In genomic region chr15:52143862-52144261, GRCh38 we compare ENCODE assay signal across 2 cellular contexts.
TF ChIP-seq lines count a peak whose summit lies in the region.

No MANE protein-coding gene starts in this region.

TF ChIP-seq in GM23338, 12 proteins besides CTCF, POLR2A, EP300 and RAD21 (continued from another document):
- no peak for TF ChIP-seq ZNF462 (CRISPR knock-in tag; IDR thresholded peaks at IDR 0.05)
- TF ChIP-seq ETS1 (IDR thresholded peaks at IDR 0.05): no peak
- no peak for TF ChIP-seq STAT1 (IDR thresholded peaks at IDR 0.05; ENCODE audit: unreplicated experiment)
- no peak for TF ChIP-seq REST (IDR thresholded peaks at IDR 0.05; ENCODE audit: unreplicated experiment)
- no peak for TF ChIP-seq JUNB (IDR thresholded peaks at IDR 0.05; ENCODE audit: unreplicated experiment)
- TF ChIP-seq NANOG (IDR thresholded peaks at IDR 0.05; ENCODE audit: borderline replicate concordance): no peak
- no peak for TF ChIP-seq ZNF114 (CRISPR knock-in tag; IDR thresholded peaks at IDR 0.05)
- TF ChIP-seq CREB1 (CRISPR knock-in tag; IDR thresholded peaks at IDR 0.05; ENCODE audit: low read depth): no peak
- TF ChIP-seq EZH2phosphoT487 (IDR thresholded peaks at IDR 0.05; ENCODE audit: unreplicated experiment): no peak
- no peak for TF ChIP-seq POLR2AphosphoS5 (IDR thresholded peaks at IDR 0.05; ENCODE audit: low read depth)

TF ChIP-seq in SK-N-SH treated with all-trans-retinoic acid at 6 μM for 48 hours, 23 proteins besides CTCF, POLR2A, EP300 and RAD21 (continued from another document):
- TF ChIP-seq ESRRG (CRISPR knock-in tag; IDR thresholded peaks at IDR 0.05) (no peak), GLIS3 (CRISPR knock-in tag; IDR thresholded peaks at IDR 0.05) (no peak), RARB (CRISPR knock-in tag; IDR thresholded peaks at IDR 0.05) (no peak), SNAI2 (CRISPR knock-in tag; IDR thresholded peaks at IDR 0.05) (no peak), CREB5 (CRISPR knock-in tag; IDR thresholded peaks at IDR 0.05; ENCODE audit: low read depth) (peak; percentile 31; the same call in 1 of the 2 replicates), ZFP3 (CRISPR knock-in tag; IDR thresholded peaks at IDR 0.05) (no peak), CSDC2 (CRISPR knock-in tag; IDR thresholded peaks at IDR 0.05) (0 out of 2 replicates have a peak, but pooled peaks have one; percentile 33), ISL1 (CRISPR knock-in tag; IDR thresholded peaks at IDR 0.05) (peak; percentile 42), CSRNP3 (CRISPR knock-in tag; IDR thresholded peaks at IDR 0.05) (no peak), PATZ1 (CRISPR knock-in tag; IDR thresholded peaks at IDR 0.05; ENCODE audit: borderline replicate concordance) (no peak), ARNTL (CRISPR knock-in tag; IDR thresholded peaks at IDR 0.05; ENCODE audit: borderline replicate concordance, low read depth) (no peak), BACH2 (CRISPR knock-in tag; IDR thresholded peaks at IDR 0.05; ENCODE audit: borderline replicate concordance) (no peak), ZNF8 (CRISPR knock-in tag; IDR thresholded peaks at IDR 0.05) (no peak), OSR1 (CRISPR knock-in tag; IDR thresholded peaks at IDR 0.05) (no peak)
